ENCODE assay signal across 1 cellular context in genomic region chr12:39620664-39621658, GRCh38.
TF ChIP-seq lines count a peak whose summit lies in the region.

No MANE protein-coding gene starts in this region.

TF ChIP-seq in liver, 16 proteins besides CTCF, POLR2A, EP300 and RAD21 (continued from another document):
- TF ChIP-seq, protein P1, sequence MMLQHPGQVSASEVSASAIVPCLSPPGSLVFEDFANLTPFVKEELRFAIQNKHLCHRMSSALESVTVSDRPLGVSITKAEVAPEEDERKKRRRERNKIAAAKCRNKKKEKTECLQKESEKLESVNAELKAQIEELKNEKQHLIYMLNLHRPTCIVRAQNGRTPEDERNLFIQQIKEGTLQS (IDR thresholded peaks at IDR 0.05) = no peak
- TF ChIP-seq FOXA2 (IDR thresholded peaks at IDR 0.05) (no peak), FOXA1 (IDR thresholded peaks at IDR 0.05) (no peak), NR2F2 (IDR thresholded peaks at IDR 0.05) (no peak)
- TF ChIP-seq, protein P2, sequence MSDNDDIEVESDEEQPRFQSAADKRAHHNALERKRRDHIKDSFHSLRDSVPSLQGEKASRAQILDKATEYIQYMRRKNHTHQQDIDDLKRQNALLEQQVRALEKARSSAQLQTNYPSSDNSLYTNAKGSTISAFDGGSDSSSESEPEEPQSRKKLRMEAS (IDR thresholded peaks at IDR 0.05) = no peak
